Comparison of ENCODE assay signal across 7 cellular contexts in genomic region chr7:120523985-120524384, GRCh38.
"Had no signal": no experiment of that assay in that cellular context is flagged by ENCODE, and none has a peak within 500 bp of the region (broad histone marks: within the 10 kb centered on the region; RNA-seq: fewer than 3 reads in every experiment).

No MANE protein-coding gene starts in this region.

- H3K4me1 Mint-ChIP-seq: IgD-negative memory B cell had no signal

- H3K4me2 ChIP-seq: KMS-11 had no signal

- H3K27ac Mint-ChIP-seq: IgD-negative memory B cell had no signal

- H3K9me3 Mint-ChIP-seq: IgD-negative memory B cell had no signal

- DNase-seq: GM23248, H7, HCEC 1CT, KBM-7 had no signal

- H3K4me3 ChIP-seq: GM23248 had no signal

- H3K9ac ChIP-seq: GM23248, KMS-11 had no signal

- H3K36me3 Mint-ChIP-seq: IgD-negative memory B cell had no signal

- H2AFZ ChIP-seq: GM23248 had no signal

- H3K4me3 Mint-ChIP-seq: IgD-negative memory B cell had no signal

- H3K27me3 Mint-ChIP-seq: IgD-negative memory B cell had no signal

- ATAC-seq: HepG2 had no signal

- H3K27ac ChIP-seq: GM23248, KMS-11 had no signal
